ENCODE assay signal across 27 cellular contexts in the genomic region with DNA sequence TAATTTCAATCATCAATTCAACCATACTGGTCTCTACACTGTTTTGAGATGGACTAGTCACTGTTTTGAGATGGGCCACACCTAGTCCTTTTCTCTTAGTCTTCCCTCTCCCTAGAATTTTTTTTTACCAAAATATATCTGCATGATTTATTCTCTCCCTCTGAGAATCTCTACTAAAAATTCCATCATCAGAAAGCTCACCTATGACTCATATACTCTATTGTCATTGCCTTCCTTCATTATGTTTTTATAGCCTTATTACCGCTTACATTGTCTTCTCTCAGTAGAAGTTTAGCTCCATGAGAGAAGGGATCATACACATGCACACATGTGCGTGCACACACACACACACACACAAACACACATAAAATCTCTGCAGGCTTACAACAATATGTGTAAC.
"Had no signal": no experiment of that assay in that cellular context is flagged by ENCODE, and none has a peak within 500 bp of the region (broad histone marks: within the 10 kb centered on the region; RNA-seq: fewer than 3 reads in every experiment).

No MANE protein-coding gene starts in this region.

- H3K9me3 ChIP-seq: left ventricle myocardium inferior, neutrophil, ovary, right atrium auricular region, right lobe of liver, tibial nerve, vagina had no signal

- H3K9me3 Mint-ChIP-seq: nephron progenitor cell; neural progenitor cell; stimulated activated memory B cell treated with anti-CD40 and anti-IgM and Interleukin-4, amounts not matched to agents 10 μg/mL and 1 μg/mL and 100 μg/mL, for 72 hours; type B pancreatic cell had no signal

- H3K36me3 Mint-ChIP-seq: mesothelial cell of epicardium; naive B cell; natural killer cell; neural progenitor cell; stimulated activated memory B cell treated with anti-CD40 and anti-IgM and Interleukin-4, amounts not matched to agents 10 μg/mL and 1 μg/mL and 100 μg/mL, for 72 hours; type B pancreatic cell had no signal

- H3K36me3 ChIP-seq: left ventricle myocardium inferior, neural progenitor cell, neutrophil, ovary, right atrium auricular region, right lobe of liver, tibial nerve, vagina had no signal

- H3K4me3 Mint-ChIP-seq: mesothelial cell of epicardium; naive B cell; natural killer cell; nephron progenitor cell; neural progenitor cell; stimulated activated memory B cell treated with anti-CD40 and anti-IgM and Interleukin-4, amounts not matched to agents 10 μg/mL and 1 μg/mL and 100 μg/mL, for 72 hours; stimulated activated naive CD8-positive, alpha-beta T cell treated with anti-CD3 and anti-CD28 coated beads, Interleukin-15, amount 100 ng/mL, for 72 hours; type B pancreatic cell had no signal

- H3K4me3 ChIP-seq: left ventricle myocardium inferior, lung, neural progenitor cell, ovary, right atrium auricular region, right lobe of liver, smooth muscle cell, tibial nerve, vagina had no signal

- H3K27me3 ChIP-seq: neural progenitor cell, neutrophil, ovary, right atrium auricular region, right lobe of liver, tibial nerve, vagina had no signal

- H3K4me1 ChIP-seq: left ventricle myocardium inferior, neural progenitor cell, right atrium auricular region, right lobe of liver, tibial nerve, vagina had no signal

- H3K27ac ChIP-seq: left ventricle myocardium inferior, neural progenitor cell, neutrophil, ovary, right atrium auricular region, right lobe of liver, tibial nerve, vagina had no signal

- H3K27me3 Mint-ChIP-seq: naive B cell; progenitor cell of endocrine pancreas; stimulated activated memory B cell treated with anti-CD40 and anti-IgM and Interleukin-4, amounts not matched to agents 10 μg/mL and 1 μg/mL and 100 μg/mL, for 72 hours; stimulated activated naive CD8-positive, alpha-beta T cell treated with anti-CD3 and anti-CD28 coated beads, Interleukin-15, amount 100 ng/mL, for 72 hours; type B pancreatic cell had no signal

- H3K27ac Mint-ChIP-seq: mesothelial cell of epicardium; naive B cell; natural killer cell; nephron progenitor cell; neural progenitor cell; progenitor cell of endocrine pancreas; stimulated activated memory B cell treated with anti-CD40 and anti-IgM and Interleukin-4, amounts not matched to agents 10 μg/mL and 1 μg/mL and 100 μg/mL, for 72 hours; stimulated activated naive CD8-positive, alpha-beta T cell treated with anti-CD3 and anti-CD28 coated beads, Interleukin-15, amount 100 ng/mL, for 72 hours; type B pancreatic cell had no signal

- DNase-seq: islet precursor cell; left ventricle myocardium inferior; mesendoderm; naive B cell; natural killer cell; nephron progenitor cell; occipital lobe; ovary; right lobe of liver; stimulated activated CD4-positive, alpha-beta T cell treated with anti-CD3 and anti-CD28 coated beads, Interleukin-1b, Interleukin-23, amount 100 ng/mL, for 48 hours; stimulated activated CD4-positive, alpha-beta T cell treated with anti-CD3 and anti-CD28 coated beads, Interleukin-2, amount 100 ng/mL, for 48 hours; stimulated activated CD4-positive, alpha-beta T cell treated with anti-CD3 and anti-CD28 coated beads, Interleukin-4, amount 100 ng/mL, for 4 hours; stimulated activated CD8-positive, alpha-beta memory T cell treated with anti-CD3 and anti-CD28 coated beads, Interleukin-4, amount 100 ng/mL, for 48 hours; stimulated activated naive CD4-positive, alpha-beta T cell treated with Interleukin-2 at 50 U/mL for 16 hours; stimulated activated naive CD8-positive, alpha-beta T cell treated with anti-CD3 and anti-CD28 coated beads, Interleukin-15, amount 100 ng/mL, for 72 hours; substantia nigra had no signal

- H3K4me1 Mint-ChIP-seq: naive B cell; natural killer cell; nephron progenitor cell; neural progenitor cell; stimulated activated memory B cell treated with anti-CD40 and anti-IgM and Interleukin-4, amounts not matched to agents 10 μg/mL and 1 μg/mL and 100 μg/mL, for 72 hours; stimulated activated naive CD8-positive, alpha-beta T cell treated with anti-CD3 and anti-CD28 coated beads, Interleukin-15, amount 100 ng/mL, for 72 hours had no signal
